In the genomic region with DNA sequence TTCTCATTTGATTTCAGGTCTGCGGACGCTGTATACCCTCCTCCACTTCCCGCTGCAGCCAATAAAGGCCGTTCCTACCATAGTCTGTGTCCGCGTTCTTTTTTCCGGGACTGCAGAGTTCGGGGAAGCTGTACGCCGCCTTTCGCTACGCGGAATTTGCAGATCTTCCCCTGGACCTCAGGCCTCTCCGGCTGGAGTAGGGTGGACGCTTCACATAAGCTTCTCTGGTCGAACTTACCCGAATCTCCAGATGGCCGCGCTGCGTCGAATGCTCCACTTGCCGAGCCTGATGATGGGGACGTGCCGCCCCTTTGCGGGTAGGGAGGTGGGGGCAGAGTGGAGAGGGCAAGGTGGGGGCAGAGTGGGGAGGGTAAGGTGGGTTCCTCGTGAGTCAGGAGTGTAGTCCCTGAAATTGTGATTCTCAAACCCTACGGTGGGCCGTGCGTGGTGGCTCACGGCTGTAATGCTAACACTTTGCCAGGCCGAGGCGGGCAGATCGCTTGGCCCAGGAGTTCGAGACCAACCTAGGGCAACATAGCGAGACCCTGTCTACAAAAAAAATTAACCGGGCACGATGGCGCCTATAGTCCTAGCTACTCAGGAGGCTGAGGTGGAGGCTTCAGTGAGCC, we compare ENCODE assay signal across 8 cellular contexts. TPM values are rescaled to one million over a fixed set of nuclear protein-coding genes. Genes with fewer than 3 reads are reported as not detected.
A peak's percentile ranks its signal among the peaks of the same experiment; 100 is the strongest.
DNase-seq lines count a peak whose midpoint lies in the region; ATAC-seq and TF ChIP-seq lines count a peak whose summit lies in the region.

No MANE protein-coding gene starts in this region.

- peak overlapping the region; percentile 99 for H3K4me3 Mint-ChIP-seq in HFFc6
- H3K4me3 Mint-ChIP-seq in nephron = peak overlapping the region; percentile 96 to 99 (median 99)

- peaks cover 27% of the 10 kb centered on the region for H3K4me1 Mint-ChIP-seq in HFFc6 (ENCODE audit: low read depth)
- peaks cover 18% of the 10 kb centered on the region for H3K4me1 Mint-ChIP-seq in nephron

- no peak for ATAC-seq in GM19452 (IDR thresholded peaks at IDR 0.05; ENCODE audit: unreplicated experiment)

- peaks cover 37 to 62% (median 50%) of the 10 kb centered on the region in 4 donors for H3K4me1 ChIP-seq in esophagus muscularis mucosa
- peaks cover 17% of the 10 kb centered on the region for H3K4me1 ChIP-seq in testis

- H3K36me3 ChIP-seq in esophagus muscularis mucosa (peaks cover 7 to 32% (median 24%) of the 10 kb centered on the region in 4 donors), testis (ENCODE audit: low read depth, missing control alignments) (no peaks in the 10 kb centered on the region)

- TF ChIP-seq POLR2A in esophagus muscularis mucosa (IDR thresholded peaks at IDR 0.05; ENCODE audit: low read depth) (no peak), testis (IDR thresholded peaks at IDR 0.05) (no peak)

- no peak for TF ChIP-seq CTCF in HFFc6 (IDR thresholded peaks at IDR 0.05)
- TF ChIP-seq CTCF in esophagus muscularis mucosa (IDR thresholded peaks at IDR 0.05) = no peak
- TF ChIP-seq CTCF in nephron (IDR thresholded peaks at IDR 0.05; ENCODE audit: unreplicated experiment in 3 of 3) = no peak
- no peak for TF ChIP-seq CTCF in testis (IDR thresholded peaks at IDR 0.05)

- intact Hi-C loops in esophagus muscularis mucosa (cut with DNase I) (no loop called here), testis (cut with DNase I; ENCODE audit: low total_unique reads) (no loop called here)

- no peaks in the 10 kb centered on the region for H3K9me3 ChIP-seq in esophagus muscularis mucosa
- no peaks in the 10 kb centered on the region for H3K9me3 ChIP-seq in testis

- peaks cover 5% of the 10 kb centered on the region; the same call in 1 of the 2 replicates for H3K9me3 Mint-ChIP-seq in HFFc6
- H3K9me3 Mint-ChIP-seq in nephron = no peaks in the 10 kb centered on the region

- H3K4me3 ChIP-seq in esophagus muscularis mucosa = peak overlapping the region; percentile 71 to 83 (median 82)
- H3K4me3 ChIP-seq in testis = peak overlapping the region; percentile 80 to 83

- no peak for TF ChIP-seq EP300 in esophagus muscularis mucosa (IDR thresholded peaks at IDR 0.05)

- peak overlapping the region; percentile 91 to 97 (median 92) for H3K27ac ChIP-seq in esophagus muscularis mucosa (replicated peaks in 1 of 4)
- peak overlapping the region; percentile 81 to 86 for H3K27ac ChIP-seq in testis

- H3K36me3 Mint-ChIP-seq in HFFc6 (ENCODE audit: low read depth) (peaks cover 30% of the 10 kb centered on the region), nephron (ENCODE audit: low read depth) (peaks cover 17% of the 10 kb centered on the region)

- H3K27ac Mint-ChIP-seq in HFFc6 (peak overlapping the region; percentile 96), nephron (peak overlapping the region; percentile 96 to 99 (median 99))

- H3K27me3 ChIP-seq in esophagus muscularis mucosa = no peaks in the 10 kb centered on the region
- H3K27me3 ChIP-seq in testis = no peaks in the 10 kb centered on the region

- 0% methylated on average over 27 of the region's 38 CpGs for WGBS in esophagus muscularis mucosa
- 3% methylated on average over 30 to 38 of the region's 38 CpGs for WGBS in testis, 2 donors

- H3K27me3 Mint-ChIP-seq in HFFc6 (ENCODE audit: insufficient read depth) = peaks cover 10% of the 10 kb centered on the region
- no peaks in the 10 kb centered on the region for H3K27me3 Mint-ChIP-seq in nephron (ENCODE audit: low read depth)

- DNase-seq in GM03348 (ENCODE audit: low spot score) (peak; percentile 63), HFFc6 (no peak), NOMO-1 (lab: John Stamatoyannopoulos, UW; ENCODE audit: unreplicated experiment in 2 of 2) (peak; percentile 37 to 62), esophagus muscularis mucosa (ENCODE audit: extremely low spot score) (peak; percentile 92), testis (peak; percentile 48)
- peak; percentile 75 to 78 for DNase-seq in activated T-cell treated with anti-CD3 and anti-CD28 coated beads, Interleukin-2, amount 50 U/mL, for 48 hours

RNA-seq across cellular contexts. Expression of a gene that starts 0.6 kb away (rescaled TPM):
- total RNA-seq in HFFc6 (2021; fragmentation: NEBNext Ultra II Directional; extraction: Animal tissue kit (Norgen Biotek cat#: 25700)) = 10 to 100 TPM; 12.3 to 23.6 (median 17.2) TPM
- total RNA-seq in esophagus muscularis mucosa = 1 to 10 TPM; 2.9 to 4.9 (median 3.1) TPM
- total RNA-seq in testis = 1 to 10 TPM; 2.4 to 3.7 TPM
- polyA plus RNA-seq in testis (ENCODE audit: insufficient read depth, low read depth, low replicate concordance) = 2.0 TPM

RNA-seq across cellular contexts. Expression of a gene that starts 0.7 kb away (rescaled TPM):
- 10 to 100 TPM; 56.1 to 74.6 (median 64.8) TPM for total RNA-seq in HFFc6 (2021; fragmentation: NEBNext Ultra II Directional; extraction: Animal tissue kit (Norgen Biotek cat#: 25700))
- total RNA-seq in esophagus muscularis mucosa = 10 to 100 TPM; 23.7 to 38.0 (median 33.0) TPM
- 10 to 100 TPM; 39.3 to 62.8 TPM for total RNA-seq in testis
- 100 TPM for polyA plus RNA-seq in testis (ENCODE audit: insufficient read depth, low read depth, low replicate concordance)

RNA-seq across cellular contexts. Expression of a gene that starts 5.7 kb away (rescaled TPM):
- 10 to 100 TPM in 5 of 6 experiments, 1 to 10 TPM in 1; 9.8 to 14.2 (median 11.3) TPM for total RNA-seq in HFFc6 (2021; fragmentation: NEBNext Ultra II Directional; extraction: Animal tissue kit (Norgen Biotek cat#: 25700))
- total RNA-seq in esophagus muscularis mucosa (1 to 10 TPM; 6.3 to 7.5 (median 7.1) TPM), testis (1 to 10 TPM; 8.0 to 8.1 TPM)
- polyA plus RNA-seq in testis (ENCODE audit: insufficient read depth, low read depth, low replicate concordance) = 4.2 TPM

RNA-seq across cellular contexts. Expression of a gene that starts 6.3 kb away (rescaled TPM):
- 1 to 10 TPM; 2.8 to 4.5 (median 3.7) TPM for total RNA-seq in HFFc6 (2021; fragmentation: NEBNext Ultra II Directional; extraction: Animal tissue kit (Norgen Biotek cat#: 25700))
- total RNA-seq in esophagus muscularis mucosa (1 to 10 TPM; 1.6 to 2.5 (median 1.7) TPM), testis (10 to 100 TPM in 1 of 2 donors, 1 to 10 TPM in 1; 8.2 to 11.6 TPM)
- polyA plus RNA-seq in testis (ENCODE audit: insufficient read depth, low read depth, low replicate concordance) = 11.1 TPM

RNA-seq across cellular contexts. Expression of a gene that starts 12.6 kb away (rescaled TPM):
- 10 to 100 TPM; 19.1 to 26.6 (median 23.3) TPM for total RNA-seq in HFFc6 (2021; fragmentation: NEBNext Ultra II Directional; extraction: Animal tissue kit (Norgen Biotek cat#: 25700))
- total RNA-seq in esophagus muscularis mucosa (10 to 100 TPM in 3 of 4 donors, 1 to 10 TPM in 1; 9.6 to 22.7 (median 21.7) TPM), testis (10 to 100 TPM; 20.0 to 24.7 TPM)
- polyA plus RNA-seq in testis (ENCODE audit: insufficient read depth, low read depth, low replicate concordance) = 12.6 TPM
